Comparison of ENCODE assay signal across 9 cellular contexts in the genomic region with DNA sequence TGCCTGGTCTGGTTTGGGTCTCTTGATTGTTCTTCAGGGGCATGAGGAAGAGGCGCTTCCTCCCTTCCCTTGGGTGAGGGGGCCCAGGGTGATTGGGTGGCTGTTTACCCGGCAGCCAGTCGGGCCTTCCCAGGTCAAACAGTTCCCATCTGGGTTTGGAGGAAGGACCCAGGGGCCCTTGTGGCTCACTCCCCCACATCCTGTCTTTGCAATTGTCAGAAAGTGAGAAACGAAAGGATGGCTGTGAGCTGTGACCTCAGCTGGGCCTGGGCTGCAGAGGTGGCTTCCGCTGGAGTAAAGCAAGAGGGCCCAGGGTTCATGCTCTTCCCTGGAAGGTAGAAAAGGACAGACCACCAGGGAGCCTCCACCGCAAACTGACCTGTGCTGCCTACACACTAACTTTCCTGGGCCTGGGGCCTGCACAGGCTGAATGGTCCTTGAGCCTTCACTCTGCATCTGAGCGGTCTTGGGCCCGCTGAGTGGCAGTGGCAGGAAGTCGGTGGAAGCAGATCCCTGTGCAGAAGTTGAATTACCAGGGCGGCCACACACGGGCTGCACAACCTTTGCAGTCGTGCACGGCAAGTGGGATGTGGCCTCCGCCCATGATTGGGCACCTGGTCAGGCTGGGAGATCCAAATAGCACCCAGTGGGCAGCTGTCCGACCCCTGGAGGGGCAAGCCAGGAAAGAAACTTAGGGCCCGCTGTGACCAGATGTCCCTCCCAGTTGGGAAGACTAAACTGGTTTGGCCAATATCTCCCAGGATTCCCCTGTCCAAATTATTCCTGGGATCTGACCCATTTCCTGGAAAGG. TPM values are rescaled to one million over a fixed set of nuclear protein-coding genes. Genes with fewer than 3 reads are reported as not detected.
DNase-seq lines count a peak whose midpoint lies in the region; ATAC-seq, FAIRE-seq and TF ChIP-seq lines count a peak whose summit lies in the region.
"Had no signal": no experiment of that assay in that cellular context is flagged by ENCODE, and none has a peak within 500 bp of the region (broad histone marks: within the 10 kb centered on the region; RNA-seq: fewer than 3 reads in every experiment).

No MANE protein-coding gene starts in this region.

- H3K4me1 ChIP-seq in endodermal cell (ENCODE audit: control insufficient read depth, insufficient read depth, low read length) = peaks cover 4% of the 10 kb centered on the region

- peak overlapping the region; percentile 96 for H3K27ac Mint-ChIP-seq in T-helper 2 cell treated with Interferon-gamma antibody and Interleukin-4, amounts not matched to agents 5 μg/mL and 100 μg/mL, for 36 hours
- peak overlapping the region; percentile 49 for H3K27ac Mint-ChIP-seq in endodermal cell

- H3K4me3 Mint-ChIP-seq in T-helper 2 cell treated with Interferon-gamma antibody and Interleukin-4, amounts not matched to agents 5 μg/mL and 100 μg/mL, for 36 hours = peak overlapping the region; percentile 82
- H3K4me3 Mint-ChIP-seq in endodermal cell = no peak overlapping the region

- peaks cover 50% of the 10 kb centered on the region for H3K36me3 Mint-ChIP-seq in T-helper 2 cell treated with Interferon-gamma antibody and Interleukin-4, amounts not matched to agents 5 μg/mL and 100 μg/mL, for 36 hours (ENCODE audit: low read depth)
- H3K36me3 Mint-ChIP-seq in endodermal cell (ENCODE audit: low read depth) = peaks cover 40% of the 10 kb centered on the region

- H3K9me3 ChIP-seq in endodermal cell (ENCODE audit: control insufficient read depth, low read length) = no peaks in the 10 kb centered on the region

- no peak for FAIRE-seq in HTR-8/SVneo (lab: Jason Lieb, UNC)

- peaks cover 49% of the 10 kb centered on the region for H3K36me3 ChIP-seq in endodermal cell (ENCODE audit: control insufficient read depth, insufficient read depth, low read length)

- H3K27me3 Mint-ChIP-seq in T-helper 2 cell treated with Interferon-gamma antibody and Interleukin-4, amounts not matched to agents 5 μg/mL and 100 μg/mL, for 36 hours (ENCODE audit: low read depth) = no peaks in the 10 kb centered on the region
- peaks cover 8% of the 10 kb centered on the region for H3K27me3 Mint-ChIP-seq in endodermal cell (ENCODE audit: insufficient read depth)

- H3K27me3 ChIP-seq in endodermal cell (ENCODE audit: control insufficient read depth, insufficient read depth, low read length, poor library complexity, severe bottlenecking) = no peaks in the 10 kb centered on the region

- no peak overlapping the region for H3K9ac ChIP-seq in endodermal cell (ENCODE audit: extremely low read depth, low read length, poor library complexity, severe bottlenecking)

- no peak overlapping the region for H3K4me3 ChIP-seq in endodermal cell (ENCODE audit: low read length)

- peak; percentile 83 for DNase-seq in T-helper 2 cell treated with Interferon-gamma antibody and Interleukin-4, amounts not matched to agents 5 μg/mL and 100 μg/mL, for 36 hours (ENCODE audit: low spot score)
- DNase-seq in endodermal cell (peak; percentile 74), HTR-8/SVneo (ENCODE audit: insufficient read length, low spot score) (no peak), cerebellum (ENCODE audit: low spot score) (no peak)
- DNase-seq in stimulated activated CD8-positive, alpha-beta memory T cell treated with anti-CD3 and anti-CD28 coated beads, Interleukin-12 subunit alpha, Interleukin-12 subunit beta, amount 100 ng/mL, for 1 hour (ENCODE audit: low read depth) = peak; percentile 32

- no peaks in the 10 kb centered on the region for H3K9me3 Mint-ChIP-seq in T-helper 2 cell treated with Interferon-gamma antibody and Interleukin-4, amounts not matched to agents 5 μg/mL and 100 μg/mL, for 36 hours
- no peaks in the 10 kb centered on the region for H3K9me3 Mint-ChIP-seq in endodermal cell

- WGBS in endodermal cell (ENCODE audit: insufficient coverage in 1 of 2, insufficient read length in 1 of 2), 2 experiments = 93 to 94% methylated on average over 13 to 16 of the region's 16 CpGs

- no peak for TF ChIP-seq CTCF in endodermal cell (conservative IDR thresholded peaks at IDR 0.05)

- H3K27ac ChIP-seq in endodermal cell (ENCODE audit: low read depth, low read length) = no peak overlapping the region

- ATAC-seq in GM18873 (IDR thresholded peaks at IDR 0.05; ENCODE audit: low FRiP score, unreplicated experiment) (peak; percentile 43), HG03045 (IDR thresholded peaks at IDR 0.05; ENCODE audit: unreplicated experiment) (peak; percentile 56), HG02884 (IDR thresholded peaks at IDR 0.05; ENCODE audit: unreplicated experiment) (no peak)

- H3K4me1 Mint-ChIP-seq in T-helper 2 cell treated with Interferon-gamma antibody and Interleukin-4, amounts not matched to agents 5 μg/mL and 100 μg/mL, for 36 hours (ENCODE audit: low read depth) = peaks cover 62% of the 10 kb centered on the region
- H3K4me1 Mint-ChIP-seq in endodermal cell = peaks cover 13% of the 10 kb centered on the region

RNA-seq across cellular contexts. Expression of gene CD79A, which starts 5.3 kb away (rescaled TPM):
- not detected for total RNA-seq in endodermal cell
- polyA plus RNA-seq in endodermal cell (2013, experiment 1 of 2) = 0.43 TPM
- polyA plus RNA-seq in endodermal cell (2013, experiment 2 of 2) = 0.58 TPM
- not detected for total RNA-seq in cerebellum

RNA-seq across cellular contexts. Expression of gene ARHGEF1, which starts 11.2 kb away (rescaled TPM):
- 100 to 1,000 TPM in 1 of 2 donors, 10 to 100 TPM in 1; 89.9 to 116 TPM for total RNA-seq in endodermal cell
- polyA plus RNA-seq in endodermal cell (2013, experiment 1 of 2) = 48.7 TPM
- 35.1 TPM for polyA plus RNA-seq in endodermal cell (2013, experiment 2 of 2)
- 11.2 TPM for total RNA-seq in cerebellum

RNA-seq across cellular contexts. Expression of gene RPS19, which starts 11.7 kb away (rescaled TPM):
- total RNA-seq in endodermal cell (1,000 to 10,000 TPM; 2,321 to 2,418 TPM), cerebellum (229 TPM)
- polyA plus RNA-seq in endodermal cell (2013, experiment 1 of 2) = 4,136 TPM
- polyA plus RNA-seq in endodermal cell (2013, experiment 2 of 2) = 3,965 TPM

RNA-seq across cellular contexts. Expression of gene DMRTC2, which starts 26.9 kb away (rescaled TPM):
- total RNA-seq in endodermal cell = not detected
- not detected for polyA plus RNA-seq in endodermal cell (2013, experiment 1 of 2)
- not detected for polyA plus RNA-seq in endodermal cell (2013, experiment 2 of 2)
- not detected for total RNA-seq in cerebellum
- total RNA-seq: T-helper 2 cell treated with Interferon-gamma antibody and Interleukin-4, amounts not matched to agents 100 ng/mL and 5 ng/mL, for 36 hours had no signal

RNA-seq across cellular contexts. Expression of gene LYPD4, which starts 27.3 kb away (rescaled TPM):
- total RNA-seq in endodermal cell (not detected), cerebellum (not detected)
- polyA plus RNA-seq in endodermal cell (2013, experiment 1 of 2) = not detected
- not detected for polyA plus RNA-seq in endodermal cell (2013, experiment 2 of 2)
- total RNA-seq: T-helper 2 cell treated with Interferon-gamma antibody and Interleukin-4, amounts not matched to agents 100 ng/mL and 5 ng/mL, for 36 hours had no signal

Comparison
In these comparisons a context has a peak if more than half of its experiments do, and no peak if none do; other contexts are left out.
1. DNase-seq: peak in T-helper 2 cell treated with Interferon-gamma antibody and Interleukin-4, amounts not matched to agents 5 μg/mL and 100 μg/mL, for 36 hours (single experiment), endodermal cell (single experiment) and stimulated activated CD8-positive, alpha-beta memory T cell treated with anti-CD3 and anti-CD28 coated beads, Interleukin-12 subunit alpha, Interleukin-12 subunit beta, amount 100 ng/mL, for 1 hour (single experiment); none in HTR-8/SVneo (single experiment) and cerebellum (single experiment).
2. RNA of gene RPS19, which starts 11.7 kb away (total RNA-seq): 2,321 to 2,418 TPM in endodermal cell; 229 TPM in cerebellum (single experiment); every median in the first group is over 10 times any median in the second.